In genomic region chr20:51768759-51769517, GRCh38 we compare ENCODE assay signal across 1 cellular context.
TF ChIP-seq lines count a peak whose summit lies in the region.

No MANE protein-coding gene starts in this region.

TF ChIP-seq in HepG2, 621 proteins besides CTCF, POLR2A, EP300 and RAD21 (continued from another document and continues in another):
- TF ChIP-seq ZBTB14 (CRISPR knock-in tag; IDR thresholded peaks at IDR 0.05) (peak; percentile 71), MAZ (IDR thresholded peaks at IDR 0.05; ENCODE audit: borderline replicate concordance, low read depth, low read length) (no peak), MAZ (CRISPR knock-in tag; IDR thresholded peaks at IDR 0.05; ENCODE audit: low read depth) (peak; percentile 43; the same call in 1 of the 2 replicates), NKX3-1 (CRISPR knock-in tag; IDR thresholded peaks at IDR 0.05) (no peak), CHCHD3 (CRISPR knock-in tag; IDR thresholded peaks at IDR 0.05) (peak; percentile 84; the same call in 1 of the 2 replicates), MED1 (CRISPR knock-in tag; IDR thresholded peaks at IDR 0.05) (peak; percentile 29; the same call in 1 of the 2 replicates), NBN (conservative IDR thresholded peaks at IDR 0.05) (0 out of 2 replicates have a peak, but pooled peaks have one; percentile 46), ZBTB46 (CRISPR knock-in tag; IDR thresholded peaks at IDR 0.05; ENCODE audit: borderline replicate concordance) (no peak), PRDM10 (CRISPR knock-in tag; IDR thresholded peaks at IDR 0.05; ENCODE audit: low read depth) (no peak), DNMT1 (CRISPR knock-in tag; IDR thresholded peaks at IDR 0.05) (peak; percentile 91; the same call in 1 of the 2 replicates), PHF20 (CRISPR knock-in tag; IDR thresholded peaks at IDR 0.05) (no peak), THAP9 (CRISPR knock-in tag; IDR thresholded peaks at IDR 0.05; ENCODE audit: borderline replicate concordance) (0 out of 2 replicates have a peak, but pooled peaks have one; percentile 58), ASH2L (IDR thresholded peaks at IDR 0.05; ENCODE audit: insufficient read length, low read depth, low read length) (peak; percentile 26), SPEN (CRISPR knock-in tag; IDR thresholded peaks at IDR 0.05; ENCODE audit: low read depth) (peak; percentile 47; the same call in 1 of the 2 replicates), ZNF609 (CRISPR knock-in tag; IDR thresholded peaks at IDR 0.05; ENCODE audit: borderline replicate concordance) (0 out of 2 replicates have a peak, but pooled peaks have one; percentile 31), TEAD3 (CRISPR knock-in tag; optimal IDR thresholded peaks at IDR 0.05; ENCODE audit: borderline replicate concordance) (peak; percentile 53), FUBP1 (CRISPR knock-in tag; IDR thresholded peaks at IDR 0.05; ENCODE audit: borderline replicate concordance) (no peak), FOXP4 (CRISPR knock-in tag; IDR thresholded peaks at IDR 0.05) (0 out of 2 replicates have a peak, but pooled peaks have one; percentile 6), JUNB (CRISPR knock-in tag; IDR thresholded peaks at IDR 0.05; ENCODE audit: borderline replicate concordance) (peak; percentile 78), MEF2D (CRISPR knock-in tag; IDR thresholded peaks at IDR 0.05) (peak; percentile 18; the same call in 1 of the 2 replicates), ZNF276 (CRISPR knock-in tag; IDR thresholded peaks at IDR 0.05; ENCODE audit: low read depth) (peak; percentile 69; the same call in 1 of the 2 replicates), ZNF362 (CRISPR knock-in tag; IDR thresholded peaks at IDR 0.05; ENCODE audit: borderline replicate concordance) (peak; percentile 15; the same call in 1 of the 2 replicates), MEIS1 (CRISPR knock-in tag; IDR thresholded peaks at IDR 0.05; ENCODE audit: borderline replicate concordance) (0 out of 2 replicates have a peak, but pooled peaks have one; percentile 44), ZNF530 (CRISPR knock-in tag; IDR thresholded peaks at IDR 0.05; ENCODE audit: low read depth) (no peak), SAP130 (CRISPR knock-in tag; IDR thresholded peaks at IDR 0.05; ENCODE audit: low read depth) (peak; percentile 41), SKIL (CRISPR knock-in tag; IDR thresholded peaks at IDR 0.05; ENCODE audit: borderline replicate concordance) (peak; percentile 66)
